1 cellular context compared by ENCODE assay signal in the genomic region with DNA sequence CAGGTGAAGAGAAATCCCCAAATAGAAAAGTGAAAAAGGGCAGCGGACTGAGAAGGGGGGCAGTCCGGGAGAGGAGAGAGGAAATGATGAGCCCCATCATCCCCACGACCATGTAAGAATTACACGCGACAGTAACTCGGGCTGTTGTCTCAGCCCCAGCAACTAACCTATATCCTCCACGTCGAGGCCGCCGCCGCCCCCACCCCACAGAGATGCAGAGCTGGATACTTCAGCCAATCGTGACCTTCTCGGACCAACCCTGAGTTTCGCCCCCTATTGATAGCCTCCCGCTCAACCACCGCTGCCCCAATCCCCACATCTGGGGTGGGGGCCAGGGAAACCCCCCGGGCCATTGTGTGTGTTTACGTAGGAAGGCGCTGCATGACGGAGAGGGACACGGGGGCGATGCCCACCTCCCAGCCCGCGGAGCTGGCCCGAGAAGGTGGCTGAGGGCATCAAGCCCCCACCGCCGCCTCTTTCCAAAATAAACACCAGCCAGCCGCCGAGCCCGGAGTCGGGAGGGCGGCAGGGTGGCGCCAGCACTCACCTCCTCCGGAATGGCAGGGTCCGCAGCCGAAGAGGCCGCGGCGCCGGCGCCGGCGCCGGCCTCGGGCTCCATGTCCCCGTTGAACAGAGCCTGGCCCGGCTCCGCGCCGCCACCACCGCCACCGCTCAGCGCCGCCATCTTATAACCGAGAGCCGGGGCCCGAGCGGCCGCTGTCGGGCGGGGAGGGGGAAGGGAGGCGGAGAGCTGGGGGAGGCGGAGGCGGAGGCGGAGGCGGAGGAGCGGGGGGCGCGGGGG.
TF ChIP-seq lines count a peak whose summit lies in the region.

No MANE protein-coding gene starts in this region.

TF ChIP-seq in SK-N-SH, 30 proteins besides CTCF, POLR2A, EP300 and RAD21 (continued from another document):
- TF ChIP-seq REST (IDR thresholded peaks at IDR 0.05; ENCODE audit: low read depth, low read length) (0 out of 2 replicates have a peak, but pooled peaks have one; percentile 17), GATA2 (CRISPR knock-in tag; IDR thresholded peaks at IDR 0.05) (peak; percentile 11; the same call in 1 of the 2 replicates), SMC3 (IDR thresholded peaks at IDR 0.05; ENCODE audit: low read depth, low read length) (peak; percentile 27; the same call in 1 of the 2 replicates), RFX5 (IDR thresholded peaks at IDR 0.05; ENCODE audit: low read length) (0 out of 2 replicates have a peak, but pooled peaks have one; percentile 17), USF2 (IDR thresholded peaks at IDR 0.05; ENCODE audit: borderline replicate concordance, low read depth, low read length) (no peak), JUND (IDR thresholded peaks at IDR 0.05) (no peak), FOSL2 (IDR thresholded peaks at IDR 0.05; ENCODE audit: borderline replicate concordance, low read depth) (no peak), RXRA (IDR thresholded peaks at IDR 0.05; ENCODE audit: borderline replicate concordance, low read depth) (no peak), SIN3A (IDR thresholded peaks at IDR 0.05; ENCODE audit: borderline replicate concordance, low read depth, low read length) (peak; percentile 48; the same call in 1 of the 2 replicates), USF1 (IDR thresholded peaks at IDR 0.05; ENCODE audit: borderline replicate concordance, low read depth) (no peak), YY1 (IDR thresholded peaks at IDR 0.05; ENCODE audit: low read depth) (peak; percentile 92), MXI1 (IDR thresholded peaks at IDR 0.05; ENCODE audit: low read depth, low read length) (peak; percentile 36; the same call in 1 of the 2 replicates), NRF1 (IDR thresholded peaks at IDR 0.05; ENCODE audit: low read depth, low read length) (no peak), ELF1 (IDR thresholded peaks at IDR 0.05) (no peak), CHD2 (IDR thresholded peaks at IDR 0.05; ENCODE audit: low read length, partially characterized antibody) (peak; percentile 52), FOXJ3 (CRISPR knock-in tag; IDR thresholded peaks at IDR 0.05) (0 out of 2 replicates have a peak, but pooled peaks have one; percentile 13)
